31 cellular contexts compared by ENCODE assay signal in genomic region chr1:172446547-172446946, GRCh38. TPM values are rescaled to one million over a fixed set of nuclear protein-coding genes. Genes with fewer than 3 reads are reported as not detected.
"Had no signal": no experiment of that assay in that cellular context is flagged by ENCODE, and none has a peak within 500 bp of the region (broad histone marks: within the 10 kb centered on the region; RNA-seq: fewer than 3 reads in every experiment).

No MANE protein-coding gene starts in this region.

- H3K36me3 ChIP-seq: esophagus squamous epithelium, right atrium auricular region had no signal

- H3K9me3 Mint-ChIP-seq: activated CD4-positive, alpha-beta memory T cell treated with anti-CD3 and anti-CD28 coated beads, Interleukin-2, amount 10 ng/mL, durations not matched to agents 7 days and 5 days; activated CD4-positive, alpha-beta T cell treated with anti-CD3 and anti-CD28 coated beads, Interleukin-2, amount 10 ng/mL, durations not matched to agents 7 days and 5 days; activated T-cell treated with anti-CD3 and anti-CD28 coated beads, Interleukin-2, amount 50 U/mL, for 24 hours; central memory CD8-positive, alpha-beta T cell; naive thymus-derived CD4-positive, alpha-beta T cell had no signal

- H3K27me3 Mint-ChIP-seq: activated CD4-positive, alpha-beta memory T cell treated with anti-CD3 and anti-CD28 coated beads, Interleukin-2, amount 10 ng/mL, durations not matched to agents 7 days and 5 days; activated T-cell treated with anti-CD3 and anti-CD28 coated beads, Interleukin-2, amount 50 U/mL, for 24 hours; central memory CD8-positive, alpha-beta T cell; naive thymus-derived CD4-positive, alpha-beta T cell had no signal

- H3K9me3 ChIP-seq: esophagus squamous epithelium, left ventricle myocardium inferior, right atrium auricular region, tibial nerve had no signal

- H3K4me3 Mint-ChIP-seq: activated CD4-positive, alpha-beta memory T cell treated with anti-CD3 and anti-CD28 coated beads, Interleukin-2, amount 10 ng/mL, durations not matched to agents 7 days and 5 days; activated CD4-positive, alpha-beta T cell treated with anti-CD3 and anti-CD28 coated beads, Interleukin-2, amount 10 ng/mL, durations not matched to agents 7 days and 5 days; activated T-cell treated with anti-CD3 and anti-CD28 coated beads, Interleukin-2, amount 50 U/mL, for 24 hours; central memory CD8-positive, alpha-beta T cell had no signal

- DNase-seq: activated CD4-positive, alpha-beta memory T cell treated with anti-CD3 and anti-CD28 coated beads, Interleukin-2, amount 10 ng/mL, durations not matched to agents 7 days and 5 days; activated CD4-positive, alpha-beta T cell treated with anti-CD3 and anti-CD28 coated beads for 1 hour; activated CD4-positive, alpha-beta T cell treated with anti-CD3 and anti-CD28 coated beads, Interleukin-2, amount 10 ng/mL, durations not matched to agents 7 days and 5 days; activated CD8-positive, alpha-beta memory T cell treated with anti-CD3 and anti-CD28 coated beads, Interleukin-2, amount 50 U/mL, for 48 hours; activated gamma-delta T cell treated with Interleukin-2 at 50 U/mL for 16 hours; activated naive CD4-positive, alpha-beta T cell treated with anti-CD3 and anti-CD28 coated beads, Interleukin-2, amount 50 U/mL, for 16 hours; activated T-cell treated with anti-CD3 and anti-CD28 coated beads, Interleukin-2, amount 50 U/mL, for 24 hours; amniotic stem cell; dermis blood vessel endothelial cell; effector CD4-positive, alpha-beta T cell; esophagus squamous epithelium; foreskin melanocyte; glutamatergic neuron; islet precursor cell; left ventricle myocardium inferior; naive thymus-derived CD4-positive, alpha-beta T cell; occipital lobe; stimulated activated CD4-positive, alpha-beta T cell treated with anti-CD3 and anti-CD28 coated beads, Interleukin-15, amount 100 ng/mL, for 24 hours; stimulated activated CD4-positive, alpha-beta T cell treated with anti-CD3 and anti-CD28 coated beads, Interleukin-2, amount 100 ng/mL, for 24 hours; stimulated activated naive CD4-positive, alpha-beta T cell; T-helper 2 cell had no signal

- H3K4me3 ChIP-seq: esophagus squamous epithelium, left ventricle myocardium inferior, lung, right atrium auricular region, tibial nerve had no signal

- H3K27me3 ChIP-seq: esophagus squamous epithelium, right atrium auricular region, tibial nerve had no signal

- ATAC-seq: naive thymus-derived CD4-positive, alpha-beta T cell had no signal

- H3K9ac ChIP-seq: parathyroid adenoma had no signal

- H3K27ac ChIP-seq: esophagus squamous epithelium, left ventricle myocardium inferior, parathyroid adenoma, right atrium auricular region, tibial nerve had no signal

- H3K27ac Mint-ChIP-seq: activated CD4-positive, alpha-beta memory T cell treated with anti-CD3 and anti-CD28 coated beads, Interleukin-2, amount 10 ng/mL, durations not matched to agents 7 days and 5 days; activated CD4-positive, alpha-beta T cell treated with anti-CD3 and anti-CD28 coated beads, Interleukin-2, amount 10 ng/mL, durations not matched to agents 7 days and 5 days; activated T-cell treated with anti-CD3 and anti-CD28 coated beads, Interleukin-2, amount 50 U/mL, for 24 hours had no signal

RNA-seq across cellular contexts. Expression of gene C1orf105, which starts 26.1 kb away (rescaled TPM):
- total RNA-seq: activated CD4-positive, alpha-beta memory T cell treated with anti-CD3 and anti-CD28 coated beads, Interleukin-2, amount 10 ng/mL, durations not matched to agents 7 days and 5 days; activated CD4-positive, alpha-beta T cell treated with anti-CD3 and anti-CD28 coated beads, Interleukin-2, amount 10 ng/mL, durations not matched to agents 7 days and 5 days; bronchial epithelial cell; dermis blood vessel endothelial cell; esophagus squamous epithelium; lung; occipital lobe; pulmonary artery endothelial cell; temporal lobe; tibial nerve had no signal
- polyA plus RNA-seq: lung; naive thymus-derived CD4-positive, alpha-beta T cell; neural cell; urinary bladder had no signal
